Comparison of ENCODE assay signal across 28 cellular contexts in the genomic region with DNA sequence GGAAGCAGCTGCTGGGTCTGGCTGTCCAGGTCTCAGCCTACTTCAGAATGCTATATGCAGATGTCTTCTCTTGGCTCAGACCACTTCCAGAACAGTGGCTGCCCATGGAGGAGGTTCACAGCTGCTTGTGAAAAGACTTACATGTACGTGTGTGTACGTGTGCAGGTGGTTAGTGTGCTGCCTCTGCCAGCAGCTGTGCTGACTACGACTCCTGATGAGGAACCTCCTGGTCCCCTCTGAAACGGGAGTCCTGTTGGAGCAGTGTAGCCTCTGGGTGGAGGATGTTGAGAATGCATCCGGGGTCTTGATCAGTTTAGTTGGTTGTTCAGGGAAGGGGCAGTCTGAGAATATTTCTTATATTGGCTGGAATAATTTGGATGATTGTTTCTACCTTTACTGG.
"Had no signal": no experiment of that assay in that cellular context is flagged by ENCODE, and none has a peak within 500 bp of the region (broad histone marks: within the 10 kb centered on the region; RNA-seq: fewer than 3 reads in every experiment).

No MANE protein-coding gene starts in this region.

- H3K4me3 ChIP-seq: body of pancreas, coronary artery, dorsolateral prefrontal cortex, heart left ventricle, left lung, lower lobe of right lung, right lobe of liver, stomach, tibial artery had no signal

- H3K4me1 ChIP-seq: body of pancreas, heart left ventricle, left lung, lower lobe of right lung, right lobe of liver, stomach, tibial artery had no signal

- ATAC-seq: activated CD8-positive, alpha-beta memory T cell treated with anti-CD3 and anti-CD28 coated beads, Interleukin-2, amount 10 ng/mL, durations not matched to agents 7 days and 5 days; activated CD8-positive, alpha-beta T cell treated with anti-CD3 and anti-CD28 coated beads, Interleukin-2, amount 10 ng/mL, durations not matched to agents 7 days and 5 days; body of pancreas; effector memory CD8-positive, alpha-beta T cell; heart left ventricle; left lung; lower lobe of right lung; right lobe of liver had no signal

- H3K36me3 ChIP-seq: heart left ventricle, left lung, lower lobe of right lung, neutrophil, right lobe of liver, stomach, tibial artery had no signal

- H3K27me3 Mint-ChIP-seq: activated B cell treated with CpG ODN at 0.5 μM for 24 hours; activated CD8-positive, alpha-beta memory T cell treated with anti-CD3 and anti-CD28 coated beads, Interleukin-2, amount 10 ng/mL, durations not matched to agents 7 days and 5 days; activated naive CD8-positive, alpha-beta T cell had no signal

- H3K4me3 Mint-ChIP-seq: activated B cell treated with CpG ODN at 0.5 μM for 24 hours; activated CD8-positive, alpha-beta memory T cell treated with anti-CD3 and anti-CD28 coated beads, Interleukin-2, amount 10 ng/mL, durations not matched to agents 7 days and 5 days; activated CD8-positive, alpha-beta T cell treated with anti-CD3 and anti-CD28 coated beads, Interleukin-2, amount 10 ng/mL, durations not matched to agents 7 days and 5 days; activated naive CD8-positive, alpha-beta T cell; effector memory CD8-positive, alpha-beta T cell; nephron progenitor cell; stimulated activated effector memory CD8-positive, alpha-beta T cell treated with anti-CD3 and anti-CD28 coated beads, Interleukin-12 subunit alpha, Interleukin-12 subunit beta, amount 100 ng/mL, for 72 hours; T-helper 2 cell treated with Interferon-gamma antibody and Interleukin-4, amounts not matched to agents 5 μg/mL and 100 μg/mL, for 36 hours had no signal

- H3K36me3 Mint-ChIP-seq: activated CD8-positive, alpha-beta memory T cell treated with anti-CD3 and anti-CD28 coated beads, Interleukin-2, amount 10 ng/mL, durations not matched to agents 7 days and 5 days; activated naive CD8-positive, alpha-beta T cell; stimulated activated effector memory CD8-positive, alpha-beta T cell treated with anti-CD3 and anti-CD28 coated beads, Interleukin-12 subunit alpha, Interleukin-12 subunit beta, amount 100 ng/mL, for 72 hours had no signal

- H3K9me3 Mint-ChIP-seq: activated B cell treated with CpG ODN at 0.5 μM for 24 hours; activated T-helper 2 cell treated with anti-CD3 and anti-CD28 coated beads, Interferon-gamma antibody, Interleukin-2, Interleukin-4, amounts not matched to agents 10 μg/mL and 5 μg/mL and 100 μg/mL, durations not matched to agents 14 hours and 24 hours and 36 hours; effector memory CD8-positive, alpha-beta T cell; nephron progenitor cell; stimulated activated effector memory CD8-positive, alpha-beta T cell treated with anti-CD3 and anti-CD28 coated beads, Interleukin-12 subunit alpha, Interleukin-12 subunit beta, amount 100 ng/mL, for 72 hours; T-helper 2 cell treated with Interferon-gamma antibody and Interleukin-4, amounts not matched to agents 5 μg/mL and 100 μg/mL, for 36 hours had no signal

- H3K4me1 Mint-ChIP-seq: activated B cell treated with CpG ODN at 0.5 μM for 24 hours; activated CD8-positive, alpha-beta memory T cell treated with anti-CD3 and anti-CD28 coated beads, Interleukin-2, amount 10 ng/mL, durations not matched to agents 7 days and 5 days; nephron progenitor cell; stimulated activated effector memory CD8-positive, alpha-beta T cell treated with anti-CD3 and anti-CD28 coated beads, Interleukin-12 subunit alpha, Interleukin-12 subunit beta, amount 100 ng/mL, for 72 hours had no signal

- H3K27me3 ChIP-seq: body of pancreas, dorsolateral prefrontal cortex, heart left ventricle, left lung, neutrophil, right lobe of liver, stomach, tibial artery had no signal

- H3K27ac ChIP-seq: body of pancreas, coronary artery, dorsolateral prefrontal cortex, heart left ventricle, left lung, lower lobe of right lung, neutrophil, right lobe of liver, stomach, tibial artery had no signal

- H3K9me3 ChIP-seq: body of pancreas, heart left ventricle, left lung, lower lobe of right lung, neutrophil, right lobe of liver, stomach, tibial artery had no signal

- H3K27ac Mint-ChIP-seq: activated B cell treated with CpG ODN at 0.5 μM for 24 hours; activated CD8-positive, alpha-beta memory T cell treated with anti-CD3 and anti-CD28 coated beads, Interleukin-2, amount 10 ng/mL, durations not matched to agents 7 days and 5 days; activated CD8-positive, alpha-beta T cell treated with anti-CD3 and anti-CD28 coated beads, Interleukin-2, amount 10 ng/mL, durations not matched to agents 7 days and 5 days; activated naive CD8-positive, alpha-beta T cell; activated T-helper 2 cell treated with anti-CD3 and anti-CD28 coated beads, Interferon-gamma antibody, Interleukin-2, Interleukin-4, amounts not matched to agents 10 μg/mL and 5 μg/mL and 100 μg/mL, durations not matched to agents 14 hours and 24 hours and 36 hours; effector memory CD8-positive, alpha-beta T cell; nephron progenitor cell; stimulated activated effector memory CD8-positive, alpha-beta T cell treated with anti-CD3 and anti-CD28 coated beads, Interleukin-12 subunit alpha, Interleukin-12 subunit beta, amount 100 ng/mL, for 72 hours; T-helper 2 cell treated with Interferon-gamma antibody and Interleukin-4, amounts not matched to agents 5 μg/mL and 100 μg/mL, for 36 hours had no signal

- DNase-seq: activated B cell treated with CpG ODN at 0.5 μM for 24 hours; activated CD4-positive, alpha-beta T cell treated with anti-CD3 and anti-CD28 coated beads, Interleukin-2, amount 50 U/mL, for 1 hour; activated CD8-positive, alpha-beta memory T cell treated with anti-CD3 and anti-CD28 coated beads, Interleukin-2, amount 10 ng/mL, durations not matched to agents 7 days and 5 days; activated CD8-positive, alpha-beta T cell treated with anti-CD3 and anti-CD28 coated beads, Interleukin-2, amount 10 ng/mL, durations not matched to agents 7 days and 5 days; activated naive CD4-positive, alpha-beta T cell treated with Interleukin-2 at 50 U/mL for 16 hours; activated T-cell treated with anti-CD3 and anti-CD28 coated beads, Interleukin-2, amount 50 U/mL, for 48 hours; aorta; body of pancreas; dorsolateral prefrontal cortex; effector memory CD8-positive, alpha-beta T cell; heart left ventricle; hypothalamus; left lung; lower lobe of right lung; mesendoderm; nephron progenitor cell; right lobe of liver; small intestine; stimulated activated CD4-positive, alpha-beta T cell treated with anti-CD3 and anti-CD28 coated beads, Interleukin-4, amount 100 ng/mL, for 24 hours; stomach; T-helper 1 cell; tibial artery had no signal
